Comparison of ENCODE assay signal across 18 cellular contexts in the genomic region with DNA sequence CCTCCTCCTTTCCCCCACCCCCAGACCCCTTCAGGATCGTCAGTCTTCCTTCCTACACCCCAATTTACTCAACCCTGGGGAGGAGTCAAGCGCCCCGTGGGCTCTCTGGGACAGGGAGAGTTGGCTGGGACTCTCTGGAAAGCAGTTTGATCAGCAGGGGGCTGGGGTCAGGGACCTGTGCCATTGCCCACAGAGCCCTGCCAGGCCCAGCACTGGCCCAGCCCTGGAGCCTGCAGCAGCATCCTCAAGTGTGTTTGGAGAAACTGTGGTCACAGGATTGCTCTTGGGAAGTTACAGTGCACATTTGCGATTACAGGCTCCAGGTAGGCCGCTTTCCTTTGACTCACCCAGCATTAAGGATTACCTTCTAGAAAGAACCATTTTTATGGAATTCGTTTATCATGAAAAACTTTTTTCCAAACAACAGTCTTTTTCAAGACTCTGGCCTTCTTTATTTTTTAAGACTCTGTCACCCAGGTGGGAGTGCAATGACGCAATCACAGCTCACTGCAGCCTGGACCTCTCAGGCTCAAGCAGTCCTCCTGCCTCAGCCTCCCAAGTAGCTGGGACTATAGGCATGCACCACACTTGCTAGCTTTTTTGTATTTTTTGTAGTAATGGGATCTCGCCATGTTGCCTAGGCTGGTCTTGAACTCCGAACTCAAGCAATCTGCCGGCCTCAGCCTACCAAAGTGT. TPM values are rescaled to one million over a fixed set of nuclear protein-coding genes. Genes with fewer than 3 reads are reported as not detected.
"Had no signal": no experiment of that assay in that cellular context is flagged by ENCODE, and none has a peak within 500 bp of the region (broad histone marks: within the 10 kb centered on the region; RNA-seq: fewer than 3 reads in every experiment).

No MANE protein-coding gene starts in this region.

- H3K36me3 ChIP-seq: colonic mucosa, lower lobe of right lung, transverse colon, uterus had no signal

- H3K27ac ChIP-seq: colonic mucosa, foreskin keratinocyte, lower lobe of right lung, skin epidermis had no signal

- H3K9me3 Mint-ChIP-seq: activated CD4-positive, alpha-beta memory T cell treated with anti-CD3 and anti-CD28 coated beads for 36 hours; activated T-helper 1 cell treated with anti-CD3 and anti-CD28 coated beads, Interleukin-12 subunit alpha, Interleukin-12 subunit beta, Interleukin-2, Interleukin-4 antibody, amounts not matched to agents 30 ng/mL and 10 ng/mL and 1 ng/mL, durations not matched to agents 14 hours and 24 hours and 36 hours; natural killer cell; T-helper 2 cell treated with Interferon-gamma antibody and Interleukin-4, amounts not matched to agents 5 μg/mL and 100 μg/mL, for 36 hours had no signal

- H3K9me3 ChIP-seq: colonic mucosa, lower lobe of right lung, transverse colon, uterus had no signal

- H3K4me3 ChIP-seq: colonic mucosa, lower lobe of right lung, skin epidermis, transverse colon, uterus had no signal

- DNase-seq: activated CD4-positive, alpha-beta memory T cell treated with anti-CD3 and anti-CD28 coated beads for 36 hours; activated CD4-positive, alpha-beta T cell treated with anti-CD3 and anti-CD28 coated beads for 4 hours; activated T-cell treated with anti-CD3 and anti-CD28 coated beads for 4 hours; central memory CD4-positive, alpha-beta T cell; foreskin keratinocyte; glutamatergic neuron; lower lobe of right lung; natural killer cell; stimulated activated naive CD8-positive, alpha-beta T cell treated with anti-CD3 and anti-CD28 coated beads, Interleukin-15, Interleukin-2, amounts not matched to agents 100 U/mL and 50 U/mL, for 24 hours; transverse colon; uterus had no signal

- H3K4me1 Mint-ChIP-seq: natural killer cell had no signal

- H3K36me3 Mint-ChIP-seq: activated CD4-positive, alpha-beta memory T cell treated with anti-CD3 and anti-CD28 coated beads for 36 hours; activated naive CD8-positive, alpha-beta T cell; natural killer cell had no signal

- H3K27ac Mint-ChIP-seq: activated CD4-positive, alpha-beta memory T cell treated with anti-CD3 and anti-CD28 coated beads for 36 hours; activated naive CD8-positive, alpha-beta T cell; activated T-helper 1 cell treated with anti-CD3 and anti-CD28 coated beads, Interleukin-12 subunit alpha, Interleukin-12 subunit beta, Interleukin-2, Interleukin-4 antibody, amounts not matched to agents 30 ng/mL and 10 ng/mL and 1 ng/mL, durations not matched to agents 14 hours and 24 hours and 36 hours; natural killer cell; progenitor cell of endocrine pancreas; T-helper 2 cell treated with Interferon-gamma antibody and Interleukin-4, amounts not matched to agents 5 μg/mL and 100 μg/mL, for 36 hours had no signal

- H3K27me3 ChIP-seq: colonic mucosa, foreskin keratinocyte, transverse colon, uterus had no signal

- H3K27me3 Mint-ChIP-seq: activated CD4-positive, alpha-beta memory T cell treated with anti-CD3 and anti-CD28 coated beads for 36 hours; activated naive CD8-positive, alpha-beta T cell; progenitor cell of endocrine pancreas had no signal

- H3K4me3 Mint-ChIP-seq: activated CD4-positive, alpha-beta memory T cell treated with anti-CD3 and anti-CD28 coated beads for 36 hours; activated naive CD8-positive, alpha-beta T cell; activated T-helper 1 cell treated with anti-CD3 and anti-CD28 coated beads, Interleukin-12 subunit alpha, Interleukin-12 subunit beta, Interleukin-2, Interleukin-4 antibody, amounts not matched to agents 30 ng/mL and 10 ng/mL and 1 ng/mL, durations not matched to agents 14 hours and 24 hours and 36 hours; natural killer cell; T-helper 2 cell treated with Interferon-gamma antibody and Interleukin-4, amounts not matched to agents 5 μg/mL and 100 μg/mL, for 36 hours had no signal

- H3K4me1 ChIP-seq: colonic mucosa had no signal

- ATAC-seq: foreskin keratinocyte; lower lobe of right lung; right cardiac atrium; stimulated activated naive CD8-positive, alpha-beta T cell treated with anti-CD3 and anti-CD28 coated beads, Interleukin-15, Interleukin-2, amounts not matched to agents 100 U/mL and 50 U/mL, for 24 hours had no signal

RNA-seq across cellular contexts. Expression of a gene that starts 50.7 kb away (rescaled TPM):
- total RNA-seq: natural killer cell had no signal
